ENCODE assay signal across 8 cellular contexts in the genomic region with DNA sequence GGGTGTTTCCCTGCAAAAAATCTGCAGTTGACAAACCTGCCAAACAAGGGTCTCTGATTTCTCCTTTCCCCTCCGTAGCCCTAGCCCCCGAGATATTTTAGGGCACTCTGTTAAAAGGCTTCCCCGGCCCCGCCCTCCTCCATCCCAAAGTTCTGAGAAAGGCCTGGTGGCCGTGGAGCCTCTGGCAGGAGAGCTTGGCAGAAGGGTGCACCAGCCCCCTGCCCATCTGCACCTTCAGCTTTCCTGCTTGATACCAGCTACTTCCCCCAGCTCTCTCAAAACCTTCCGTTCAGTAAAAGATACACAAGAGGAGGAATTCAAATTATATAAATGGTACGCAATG.
DNase-seq lines count a peak whose midpoint lies in the region; TF ChIP-seq lines count a peak whose summit lies in the region.

No MANE protein-coding gene starts in this region.

- peak overlapping the region; percentile 74 for H3K4me3 ChIP-seq in GM06990 (replicated peaks; ENCODE audit: low read depth, low read length)
- H3K4me3 ChIP-seq in foreskin fibroblast (ENCODE audit: low read depth in 1 of 2, low read length in 2 of 2) = peak overlapping the region; percentile 56 to 87
- peak overlapping the region; percentile 96 for H3K4me3 ChIP-seq in retinal pigment epithelial cell (ENCODE audit: low read length)

- TF ChIP-seq CTCF in GM06990 (IDR thresholded peaks at IDR 0.05; ENCODE audit: insufficient read depth, low read length, poor library complexity, severe bottlenecking) (no peak), VCaP (conservative IDR thresholded peaks at IDR 0.05) (no peak), foreskin fibroblast (IDR thresholded peaks at IDR 0.05; ENCODE audit: low read depth, low read length) (no peak), retinal pigment epithelial cell (conservative IDR thresholded peaks at IDR 0.05; ENCODE audit: low read depth, low read length) (no peak)

- no peak for DNase-seq in GM06990 (ENCODE audit: extremely low read depth, insufficient read length)
- DNase-seq in foreskin fibroblast = no peak
- no peak for DNase-seq in retinal pigment epithelial cell (ENCODE audit: low read depth)
- DNase-seq in MV-4-11 (lab: John Stamatoyannopoulos, UW) = no peak
- DNase-seq in DMS153 (lab: John Stamatoyannopoulos, UW) = no peak
- DNase-seq in activated gamma-delta T cell treated with Interleukin-2 at 50 U/mL for 16 hours = no peak
- DNase-seq in NCI-H2227 treated with DMSO at 0.1 percent for 48 hours (lab: John Stamatoyannopoulos, UW) = no peak

- peaks cover 4% of the 10 kb centered on the region for H3K36me3 ChIP-seq in GM06990 (ENCODE audit: control insufficient read depth, insufficient read depth, low read length)

- H3K27ac ChIP-seq in VCaP = peak overlapping the region; percentile 100

- no peaks in the 10 kb centered on the region for H3K27me3 ChIP-seq in GM06990 (replicated peaks; ENCODE audit: control insufficient read depth, insufficient read depth, low read length)
